Comparison of ENCODE assay signal across 13 cellular contexts in the genomic region with DNA sequence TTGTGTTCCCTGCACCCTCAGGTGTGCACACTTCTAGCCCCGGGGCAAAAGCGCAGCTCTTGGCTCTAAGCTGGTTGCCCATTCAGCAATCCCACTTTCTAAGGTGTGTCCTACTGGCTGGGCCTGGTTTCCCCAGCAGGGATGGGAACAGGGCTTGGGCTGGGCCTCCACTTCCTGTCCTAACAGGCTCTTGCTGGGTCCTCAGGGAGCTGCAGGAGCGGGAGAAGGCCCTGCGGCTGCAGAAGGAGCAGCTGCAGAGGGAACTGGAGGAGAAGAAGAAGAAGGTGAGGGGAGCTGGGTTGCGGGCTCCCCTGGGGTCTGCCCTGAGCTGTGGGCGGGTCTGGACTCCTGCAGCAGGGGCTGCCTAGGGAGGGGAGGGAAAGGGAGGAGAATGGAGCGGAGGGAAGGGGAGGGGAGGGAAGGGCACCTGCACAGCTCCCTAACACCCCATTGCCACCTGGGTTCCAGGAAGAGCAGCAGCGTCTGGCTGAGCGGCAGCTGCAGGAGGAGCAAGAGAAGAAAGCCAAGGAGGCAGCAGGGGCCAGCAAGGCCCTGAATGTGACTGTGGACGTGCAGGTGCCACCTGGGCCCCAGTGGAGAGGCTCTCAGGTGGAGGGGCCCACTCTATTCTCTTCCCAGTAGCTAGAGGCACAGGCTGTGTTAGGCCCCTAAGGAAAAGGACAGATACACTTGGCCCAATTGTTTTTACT. TPM values are rescaled to one million over a fixed set of nuclear protein-coding genes. Genes with fewer than 3 reads are reported as not detected.
"Had no signal": no experiment of that assay in that cellular context is flagged by ENCODE, and none has a peak within 500 bp of the region (broad histone marks: within the 10 kb centered on the region; RNA-seq: fewer than 3 reads in every experiment).

No MANE protein-coding gene starts in this region.

- H3K4me3 ChIP-seq: colonic mucosa had no signal

- H3K27ac Mint-ChIP-seq: stimulated activated naive CD8-positive, alpha-beta T cell treated with anti-CD3 and anti-CD28 coated beads, Interleukin-15, Interleukin-2, amounts not matched to agents 100 ng/mL and 50 ng/mL, for 24 hours had no signal

- H3K4me1 ChIP-seq: colonic mucosa had no signal

- H3K9me3 ChIP-seq: colonic mucosa had no signal

- DNase-seq: activated CD4-positive, alpha-beta T cell treated with anti-CD3 and anti-CD28 coated beads, Interleukin-2, amount 50 U/mL, for 48 hours; activated gamma-delta T cell treated with Interleukin-2 at 50 U/mL for 16 hours; colonic mucosa; effector CD8-positive, alpha-beta T cell; kidney; left ventricle myocardium superior; mesendoderm; stimulated activated CD4-positive, alpha-beta T cell treated with anti-CD3 and anti-CD28 coated beads, Interleukin-4, amount 100 ng/mL, for 1 hour; T-helper 2 cell had no signal

- H3K27me3 ChIP-seq: colonic mucosa had no signal

- H3K36me3 ChIP-seq: colonic mucosa had no signal

- H3K27ac ChIP-seq: colonic mucosa had no signal

- ATAC-seq: activated CD4-positive, CD25-positive, alpha-beta regulatory T cell treated with anti-CD3 and anti-CD28 coated beads, Interleukin-2, amount 50 U/mL, for 24 hours; left ventricle myocardium superior had no signal

- H3K9me3 Mint-ChIP-seq: stimulated activated naive CD8-positive, alpha-beta T cell treated with anti-CD3 and anti-CD28 coated beads, Interleukin-15, Interleukin-2, amounts not matched to agents 100 ng/mL and 50 ng/mL, for 24 hours had no signal

- H3K27me3 Mint-ChIP-seq: stimulated activated naive CD8-positive, alpha-beta T cell treated with anti-CD3 and anti-CD28 coated beads, Interleukin-15, Interleukin-2, amounts not matched to agents 100 ng/mL and 50 ng/mL, for 24 hours had no signal

- H3K4me3 Mint-ChIP-seq: stimulated activated naive CD8-positive, alpha-beta T cell treated with anti-CD3 and anti-CD28 coated beads, Interleukin-15, Interleukin-2, amounts not matched to agents 100 ng/mL and 50 ng/mL, for 24 hours had no signal

RNA-seq across cellular contexts. Expression of gene SCGB1D1, which starts 41.6 kb away (rescaled TPM):
- total RNA-seq: astrocyte, colonic mucosa, kidney, left ventricle myocardium superior, osteoblast had no signal
